In genomic region chr16:57244463-57244766, GRCh38 we compare ENCODE assay signal across 8 cellular contexts. TPM values are rescaled to one million over a fixed set of nuclear protein-coding genes. Genes with fewer than 3 reads are reported as not detected.
DNase-seq lines count a peak whose midpoint lies in the region; ATAC-seq and TF ChIP-seq lines count a peak whose summit lies in the region.

No MANE protein-coding gene starts in this region.

- no peaks in the 10 kb centered on the region for H3K9me3 ChIP-seq in mononuclear cell (ENCODE audit: low read depth, low read length)

- H3K27ac Mint-ChIP-seq in brain, result peak overlapping the region; percentile 92 to 98 (median 94)

- H3K27me3 Mint-ChIP-seq in brain, result no peaks in the 10 kb centered on the region

- peak overlapping the region; percentile 67 for H3K4me3 ChIP-seq in mononuclear cell (ENCODE audit: low read length)

- peaks cover 27% of the 10 kb centered on the region for H3K4me1 ChIP-seq in mononuclear cell (ENCODE audit: insufficient read depth, low read length)

- DNase-seq in kidney glomerular epithelial cell (lab: John Stamatoyannopoulos, UW) (no peak), C1 segment of cervical spinal cord (lab: John Stamatoyannopoulos, UW) (no peak)

- H3K27me3 ChIP-seq in mononuclear cell (ENCODE audit: insufficient read depth, low read length), result no peaks in the 10 kb centered on the region

- peaks cover 20% of the 10 kb centered on the region for H3K4me1 Mint-ChIP-seq in brain

- ATAC-seq in GM19023 (IDR thresholded peaks at IDR 0.05; ENCODE audit: unreplicated experiment) (peak; percentile 22), HG03159 (IDR thresholded peaks at IDR 0.05; ENCODE audit: unreplicated experiment) (peak; percentile 35), HG03520 (IDR thresholded peaks at IDR 0.05; ENCODE audit: unreplicated experiment) (no peak), HG02763 (IDR thresholded peaks at IDR 0.05; ENCODE audit: unreplicated experiment) (no peak)

- H3K36me3 Mint-ChIP-seq in brain, result peaks cover 26% of the 10 kb centered on the region

- peak overlapping the region; percentile 92 to 98 (median 95) for H3K4me3 Mint-ChIP-seq in brain

- no peak for TF ChIP-seq CTCF in brain (conservative IDR thresholded peaks at IDR 0.05)

- H3K9me3 Mint-ChIP-seq in brain, result no peaks in the 10 kb centered on the region

RNA-seq across cellular contexts. Expression of gene ARL2BP, which starts 0.6 kb away (rescaled TPM):
- polyA plus RNA-seq in brain (ENCODE audit: insufficient read depth, low read depth, low replicate concordance), result 62.5 TPM
- total RNA-seq in mononuclear cell, result 61.5 TPM

RNA-seq across cellular contexts. Expression of gene PLLP, which starts 40.1 kb away (rescaled TPM):
- 153 TPM for polyA plus RNA-seq in brain (ENCODE audit: insufficient read depth, low read depth, low replicate concordance)
- total RNA-seq in mononuclear cell, result 0.63 TPM

RNA-seq across cellular contexts. Expression of gene RSPRY1, which starts 58.3 kb away (rescaled TPM):
- polyA plus RNA-seq in brain (ENCODE audit: insufficient read depth, low read depth, low replicate concordance), result 22.6 TPM
- total RNA-seq in mononuclear cell, result 25.4 TPM

RNA-seq across cellular contexts. Expression of gene PSME3IP1, which starts 58.6 kb away (rescaled TPM):
- 208 TPM for polyA plus RNA-seq in brain (ENCODE audit: insufficient read depth, low read depth, low replicate concordance)
- 75.2 TPM for total RNA-seq in mononuclear cell

Comparison
In these comparisons a context has a peak if more than half of its experiments do, and no peak if none do; other contexts are left out.
1. ATAC-seq: peak in GM19023 (single experiment) and HG03159 (single experiment); none in HG03520 (single experiment) and HG02763 (single experiment).